In the genomic region with DNA sequence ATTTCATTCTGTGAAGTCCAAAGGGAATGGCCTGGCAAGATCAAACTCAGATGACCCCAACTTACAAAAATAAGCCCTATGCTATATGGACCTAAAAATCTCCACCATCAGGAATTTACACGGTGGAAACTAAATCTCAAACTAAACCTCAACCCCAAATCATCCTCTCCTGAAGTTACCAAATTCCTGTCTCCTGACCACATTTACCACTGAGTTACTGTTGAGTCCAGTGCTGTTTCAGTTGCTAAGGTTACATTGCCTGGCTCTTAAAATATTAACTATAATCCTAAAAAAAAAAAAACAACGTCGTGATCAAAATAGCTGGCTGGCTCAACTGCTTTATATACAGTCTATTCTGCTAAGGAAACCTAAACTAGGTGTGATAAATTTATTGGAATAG, we compare ENCODE assay signal across 20 cellular contexts.
DNase-seq lines count a peak whose midpoint lies in the region; TF ChIP-seq lines count a peak whose summit lies in the region.
"Had no signal": no experiment of that assay in that cellular context is flagged by ENCODE, and none has a peak within 500 bp of the region (broad histone marks: within the 10 kb centered on the region; RNA-seq: fewer than 3 reads in every experiment).

No MANE protein-coding gene starts in this region.

- H3K9me3 ChIP-seq in colonic mucosa, result no peaks in the 10 kb centered on the region
- H3K9me3 ChIP-seq: A549, left ventricle myocardium inferior, prostate gland had no signal

- H3K36me3 Mint-ChIP-seq in HFFc6 (ENCODE audit: low read depth), result no peaks in the 10 kb centered on the region
- H3K36me3 Mint-ChIP-seq: activated CD4-positive, alpha-beta memory T cell treated with anti-CD3 and anti-CD28 coated beads for 36 hours; activated naive CD8-positive, alpha-beta T cell treated with anti-CD3 and anti-CD28 coated beads, Interleukin-2, amount 10 ng/mL, durations not matched to agents 7 days and 5 days; IgD-negative memory B cell had no signal

- H3K4me3 ChIP-seq in AG04449 (ENCODE audit: low read depth, low read length) (no peak overlapping the region), brain microvascular endothelial cell (ENCODE audit: low read depth, low read length) (no peak overlapping the region), colonic mucosa (no peak overlapping the region)
- H3K4me3 ChIP-seq: A549, left ventricle myocardium inferior, prostate gland had no signal

- peaks cover 15% of the 10 kb centered on the region for H3K4me1 Mint-ChIP-seq in HFFc6 (ENCODE audit: low read depth)
- H3K4me1 Mint-ChIP-seq: activated naive CD8-positive, alpha-beta T cell treated with anti-CD3 and anti-CD28 coated beads, Interleukin-2, amount 10 ng/mL, durations not matched to agents 7 days and 5 days; H9; IgD-negative memory B cell had no signal

- intact Hi-C loops in colonic mucosa (cut with DNase I), result no loop called here

- in situ Hi-C loops in brain microvascular endothelial cell (cut with HindIII; ENCODE audit: low pct_ligation_motif_present, low sequenced_read_pairs), result no loop called here

- peak; percentile 80 for DNase-seq in AG04449 (ENCODE audit: low read depth, low spot score)
- DNase-seq in HFFc6, result peak; percentile 80
- peak; percentile 78 for DNase-seq in brain microvascular endothelial cell
- peak; percentile 78 for DNase-seq in kidney tubule cell (ENCODE audit: low spot score)
- no peak for DNase-seq in colonic mucosa
- no peak for DNase-seq in GOT3 (lab: John Stamatoyannopoulos, UW)
- DNase-seq in T-helper 9 cell, result no peak
- no peak for DNase-seq in NCI-H2171 treated with DMSO at 0.1 percent for 48 hours (lab: John Stamatoyannopoulos, UW)
- DNase-seq: activated CD4-positive, alpha-beta memory T cell treated with anti-CD3 and anti-CD28 coated beads for 36 hours; activated naive CD8-positive, alpha-beta T cell treated with anti-CD3 and anti-CD28 coated beads, Interleukin-2, amount 10 ng/mL, durations not matched to agents 7 days and 5 days; activated T-cell treated with anti-CD3 and anti-CD28 coated beads, Interleukin-2, amount 50 U/mL, for 72 hours; Calu3; H9; left ventricle myocardium inferior; NCI-H1105; NK-92 treated with Interleukin-12 subunit alpha and Interleukin-12 subunit beta, amount 100 ng/mL, for 24 hours; SIG-M5 had no signal

- peak overlapping the region; percentile 7 for H3K27ac ChIP-seq in brain microvascular endothelial cell
- no peak overlapping the region for H3K27ac ChIP-seq in colonic mucosa
- H3K27ac ChIP-seq: A549, left ventricle myocardium inferior, prostate gland had no signal

- no peak overlapping the region for H3K4me3 Mint-ChIP-seq in HFFc6
- H3K4me3 Mint-ChIP-seq: activated CD4-positive, alpha-beta memory T cell treated with anti-CD3 and anti-CD28 coated beads for 36 hours; activated naive CD8-positive, alpha-beta T cell treated with anti-CD3 and anti-CD28 coated beads, Interleukin-2, amount 10 ng/mL, durations not matched to agents 7 days and 5 days; activated T-cell treated with anti-CD3 and anti-CD28 coated beads, Interleukin-2, amount 50 U/mL, for 72 hours; H9; IgD-negative memory B cell had no signal

- POLR2A ChIA-PET in AG04449 (lab: Yijun Ruan, JAX), result no interaction called here

- no peak for TF ChIP-seq CTCF in AG04449 (IDR thresholded peaks at IDR 0.05; ENCODE audit: insufficient read depth, low read length, missing control alignments)
- TF ChIP-seq CTCF in HFFc6 (IDR thresholded peaks at IDR 0.05), result no peak
- no peak for TF ChIP-seq CTCF in brain microvascular endothelial cell (IDR thresholded peaks at IDR 0.05; ENCODE audit: low read depth, low read length, missing control alignments)
- TF ChIP-seq CTCF in colonic mucosa (IDR thresholded peaks at IDR 0.05), result no peak

- peak overlapping the region; percentile 81 for H3K27ac Mint-ChIP-seq in HFFc6
- H3K27ac Mint-ChIP-seq: activated CD4-positive, alpha-beta memory T cell treated with anti-CD3 and anti-CD28 coated beads for 36 hours; activated naive CD8-positive, alpha-beta T cell treated with anti-CD3 and anti-CD28 coated beads, Interleukin-2, amount 10 ng/mL, durations not matched to agents 7 days and 5 days; activated T-cell treated with anti-CD3 and anti-CD28 coated beads, Interleukin-2, amount 50 U/mL, for 72 hours; H9; IgD-negative memory B cell had no signal

- CTCF ChIA-PET in AG04449 (lab: Yijun Ruan, JAX), result interaction anchor here (1.9 kb wide), 1 partner anchor 311 kb away, joined by 5 read pairs; no protein-coding TSS in a partner anchor

- no peaks in the 10 kb centered on the region; the same call in 1 of the 2 replicates for H3K27me3 Mint-ChIP-seq in HFFc6 (ENCODE audit: insufficient read depth)
- H3K27me3 Mint-ChIP-seq: activated CD4-positive, alpha-beta memory T cell treated with anti-CD3 and anti-CD28 coated beads for 36 hours; activated naive CD8-positive, alpha-beta T cell treated with anti-CD3 and anti-CD28 coated beads, Interleukin-2, amount 10 ng/mL, durations not matched to agents 7 days and 5 days; IgD-negative memory B cell had no signal

- H3K4me1 ChIP-seq in colonic mucosa, result no peaks in the 10 kb centered on the region
- H3K4me1 ChIP-seq: A549, left ventricle myocardium inferior, prostate gland had no signal

- H3K9ac ChIP-seq in colonic mucosa (ENCODE audit: low read depth in 2 of 2, low read length in 2 of 2), result no peak overlapping the region

- H3K27me3 ChIP-seq in brain microvascular endothelial cell (replicated peaks), result no peaks in the 10 kb centered on the region
- no peaks in the 10 kb centered on the region for H3K27me3 ChIP-seq in colonic mucosa

- no peaks in the 10 kb centered on the region for H3K9me3 Mint-ChIP-seq in HFFc6
- H3K9me3 Mint-ChIP-seq: H9 had no signal

- H3K36me3 ChIP-seq in brain microvascular endothelial cell (replicated peaks) (no peaks in the 10 kb centered on the region), colonic mucosa (no peaks in the 10 kb centered on the region)
- H3K36me3 ChIP-seq: left ventricle myocardium inferior, prostate gland had no signal

Comparison
In these comparisons a context has a peak if more than half of its experiments do, and no peak if none do; other contexts are left out.
1. DNase-seq: peak in AG04449 (single experiment), HFFc6 (single experiment), brain microvascular endothelial cell (single experiment) and kidney tubule cell (single experiment); none in colonic mucosa (single experiment), GOT3 (single experiment), T-helper 9 cell (single experiment) and NCI-H2171 treated with DMSO at 0.1 percent for 48 hours (single experiment).